ENCODE assay signal across 2 cellular contexts in the genomic region with DNA sequence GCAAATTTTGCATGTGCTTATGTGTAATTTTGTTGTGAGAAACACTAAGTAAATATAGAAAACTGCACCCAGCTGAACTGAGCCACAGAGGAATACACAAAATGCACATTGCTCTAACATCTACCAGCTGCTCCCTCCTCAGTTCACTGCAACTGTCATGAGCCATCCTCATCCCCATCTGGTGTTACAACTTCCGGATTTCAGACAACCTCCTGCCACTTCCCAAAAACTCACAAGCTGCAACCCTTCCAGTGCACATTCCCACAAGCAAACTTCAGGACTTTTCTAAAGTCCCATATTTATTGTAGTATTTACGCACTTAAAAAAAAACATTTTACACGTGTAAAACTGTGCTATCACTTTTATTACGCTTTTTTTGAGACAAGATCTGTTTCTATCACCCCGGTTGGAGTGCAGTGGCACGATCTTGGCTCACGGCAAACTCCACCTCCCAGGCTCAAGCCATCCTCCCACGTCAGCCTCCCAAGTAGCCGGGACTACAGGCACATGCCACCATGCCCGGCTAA.
A peak's percentile ranks its signal among the peaks of the same experiment; 100 is the strongest.
TF ChIP-seq lines count a peak whose summit lies in the region.

No MANE protein-coding gene starts in this region.

TF ChIP-seq in IMR-90, 13 proteins besides CTCF, POLR2A, EP300 and RAD21:
- TF ChIP-seq SMC3 (IDR thresholded peaks at IDR 0.05; ENCODE audit: low read depth, low read length) (no peak), MAZ (IDR thresholded peaks at IDR 0.05; ENCODE audit: borderline replicate concordance, low read depth, low read length) (no peak), NFE2L2 (IDR thresholded peaks at IDR 0.05; ENCODE audit: low read depth, low read length) (no peak), RCOR1 (IDR thresholded peaks at IDR 0.05; ENCODE audit: insufficient replicate concordance, low read length) (no peak), CHD1 (IDR thresholded peaks at IDR 0.05; ENCODE audit: low read depth, low read length) (no peak), BHLHE40 (IDR thresholded peaks at IDR 0.05; ENCODE audit: low read depth, low read length) (no peak), CEBPB (IDR thresholded peaks at IDR 0.05; ENCODE audit: low read depth, low read length) (no peak), FOS (IDR thresholded peaks at IDR 0.05; ENCODE audit: low read depth, low read length) (no peak), MAFK (IDR thresholded peaks at IDR 0.05; ENCODE audit: low read depth, low read length) (no peak), RFX5 (IDR thresholded peaks at IDR 0.05; ENCODE audit: low read depth, low read length) (no peak), MXI1 (IDR thresholded peaks at IDR 0.05; ENCODE audit: borderline replicate concordance, low read depth, low read length) (no peak)
- TF ChIP-seq, protein P1, sequence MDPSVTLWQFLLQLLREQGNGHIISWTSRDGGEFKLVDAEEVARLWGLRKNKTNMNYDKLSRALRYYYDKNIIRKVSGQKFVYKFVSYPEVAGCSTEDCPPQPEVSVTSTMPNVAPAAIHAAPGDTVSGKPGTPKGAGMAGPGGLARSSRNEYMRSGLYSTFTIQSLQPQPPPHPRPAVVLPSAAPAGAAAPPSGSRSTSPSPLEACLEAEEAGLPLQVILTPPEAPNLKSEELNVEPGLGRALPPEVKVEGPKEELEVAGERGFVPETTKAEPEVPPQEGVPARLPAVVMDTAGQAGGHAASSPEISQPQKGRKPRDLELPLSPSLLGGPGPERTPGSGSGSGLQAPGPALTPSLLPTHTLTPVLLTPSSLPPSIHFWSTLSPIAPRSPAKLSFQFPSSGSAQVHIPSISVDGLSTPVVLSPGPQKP (IDR thresholded peaks at IDR 0.05; ENCODE audit: borderline replicate concordance, low read depth, low read length), result no peak
- TF ChIP-seq, protein P2, sequence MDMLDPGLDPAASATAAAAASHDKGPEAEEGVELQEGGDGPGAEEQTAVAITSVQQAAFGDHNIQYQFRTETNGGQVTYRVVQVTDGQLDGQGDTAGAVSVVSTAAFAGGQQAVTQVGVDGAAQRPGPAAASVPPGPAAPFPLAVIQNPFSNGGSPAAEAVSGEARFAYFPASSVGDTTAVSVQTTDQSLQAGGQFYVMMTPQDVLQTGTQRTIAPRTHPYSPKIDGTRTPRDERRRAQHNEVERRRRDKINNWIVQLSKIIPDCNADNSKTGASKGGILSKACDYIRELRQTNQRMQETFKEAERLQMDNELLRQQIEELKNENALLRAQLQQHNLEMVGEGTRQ (IDR thresholded peaks at IDR 0.05; ENCODE audit: low read depth, low read length), result no peak

TF ChIP-seq in K562, 482 proteins besides CTCF, POLR2A, EP300 and RAD21:
- TF ChIP-seq, protein P3, sequence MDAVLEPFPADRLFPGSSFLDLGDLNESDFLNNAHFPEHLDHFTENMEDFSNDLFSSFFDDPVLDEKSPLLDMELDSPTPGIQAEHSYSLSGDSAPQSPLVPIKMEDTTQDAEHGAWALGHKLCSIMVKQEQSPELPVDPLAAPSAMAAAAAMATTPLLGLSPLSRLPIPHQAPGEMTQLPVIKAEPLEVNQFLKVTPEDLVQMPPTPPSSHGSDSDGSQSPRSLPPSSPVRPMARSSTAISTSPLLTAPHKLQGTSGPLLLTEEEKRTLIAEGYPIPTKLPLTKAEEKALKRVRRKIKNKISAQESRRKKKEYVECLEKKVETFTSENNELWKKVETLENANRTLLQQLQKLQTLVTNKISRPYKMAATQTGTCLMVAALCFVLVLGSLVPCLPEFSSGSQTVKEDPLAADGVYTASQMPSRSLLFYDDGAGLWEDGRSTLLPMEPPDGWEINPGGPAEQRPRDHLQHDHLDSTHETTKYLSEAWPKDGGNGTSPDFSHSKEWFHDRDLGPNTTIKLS (IDR thresholded peaks at IDR 0.05; ENCODE audit: borderline replicate concordance, low read depth), result no peak
- TF ChIP-seq HNRNPK (IDR thresholded peaks at IDR 0.05; ENCODE audit: low read depth, low read length, poor library complexity, severe bottlenecking) (no peak), KAT8 (IDR thresholded peaks at IDR 0.05; ENCODE audit: low read depth) (no peak), HSF4 (CRISPR knock-in tag; IDR thresholded peaks at IDR 0.05; ENCODE audit: borderline replicate concordance) (no peak), HNRNPL (IDR thresholded peaks at IDR 0.05; ENCODE audit: low read depth, low read length) (no peak), HEY1 (CRISPR knock-in tag; IDR thresholded peaks at IDR 0.05; ENCODE audit: borderline replicate concordance) (no peak), SMAD4 (CRISPR knock-in tag; conservative IDR thresholded peaks at IDR 0.05) (no peak)
- TF ChIP-seq, protein P4, sequence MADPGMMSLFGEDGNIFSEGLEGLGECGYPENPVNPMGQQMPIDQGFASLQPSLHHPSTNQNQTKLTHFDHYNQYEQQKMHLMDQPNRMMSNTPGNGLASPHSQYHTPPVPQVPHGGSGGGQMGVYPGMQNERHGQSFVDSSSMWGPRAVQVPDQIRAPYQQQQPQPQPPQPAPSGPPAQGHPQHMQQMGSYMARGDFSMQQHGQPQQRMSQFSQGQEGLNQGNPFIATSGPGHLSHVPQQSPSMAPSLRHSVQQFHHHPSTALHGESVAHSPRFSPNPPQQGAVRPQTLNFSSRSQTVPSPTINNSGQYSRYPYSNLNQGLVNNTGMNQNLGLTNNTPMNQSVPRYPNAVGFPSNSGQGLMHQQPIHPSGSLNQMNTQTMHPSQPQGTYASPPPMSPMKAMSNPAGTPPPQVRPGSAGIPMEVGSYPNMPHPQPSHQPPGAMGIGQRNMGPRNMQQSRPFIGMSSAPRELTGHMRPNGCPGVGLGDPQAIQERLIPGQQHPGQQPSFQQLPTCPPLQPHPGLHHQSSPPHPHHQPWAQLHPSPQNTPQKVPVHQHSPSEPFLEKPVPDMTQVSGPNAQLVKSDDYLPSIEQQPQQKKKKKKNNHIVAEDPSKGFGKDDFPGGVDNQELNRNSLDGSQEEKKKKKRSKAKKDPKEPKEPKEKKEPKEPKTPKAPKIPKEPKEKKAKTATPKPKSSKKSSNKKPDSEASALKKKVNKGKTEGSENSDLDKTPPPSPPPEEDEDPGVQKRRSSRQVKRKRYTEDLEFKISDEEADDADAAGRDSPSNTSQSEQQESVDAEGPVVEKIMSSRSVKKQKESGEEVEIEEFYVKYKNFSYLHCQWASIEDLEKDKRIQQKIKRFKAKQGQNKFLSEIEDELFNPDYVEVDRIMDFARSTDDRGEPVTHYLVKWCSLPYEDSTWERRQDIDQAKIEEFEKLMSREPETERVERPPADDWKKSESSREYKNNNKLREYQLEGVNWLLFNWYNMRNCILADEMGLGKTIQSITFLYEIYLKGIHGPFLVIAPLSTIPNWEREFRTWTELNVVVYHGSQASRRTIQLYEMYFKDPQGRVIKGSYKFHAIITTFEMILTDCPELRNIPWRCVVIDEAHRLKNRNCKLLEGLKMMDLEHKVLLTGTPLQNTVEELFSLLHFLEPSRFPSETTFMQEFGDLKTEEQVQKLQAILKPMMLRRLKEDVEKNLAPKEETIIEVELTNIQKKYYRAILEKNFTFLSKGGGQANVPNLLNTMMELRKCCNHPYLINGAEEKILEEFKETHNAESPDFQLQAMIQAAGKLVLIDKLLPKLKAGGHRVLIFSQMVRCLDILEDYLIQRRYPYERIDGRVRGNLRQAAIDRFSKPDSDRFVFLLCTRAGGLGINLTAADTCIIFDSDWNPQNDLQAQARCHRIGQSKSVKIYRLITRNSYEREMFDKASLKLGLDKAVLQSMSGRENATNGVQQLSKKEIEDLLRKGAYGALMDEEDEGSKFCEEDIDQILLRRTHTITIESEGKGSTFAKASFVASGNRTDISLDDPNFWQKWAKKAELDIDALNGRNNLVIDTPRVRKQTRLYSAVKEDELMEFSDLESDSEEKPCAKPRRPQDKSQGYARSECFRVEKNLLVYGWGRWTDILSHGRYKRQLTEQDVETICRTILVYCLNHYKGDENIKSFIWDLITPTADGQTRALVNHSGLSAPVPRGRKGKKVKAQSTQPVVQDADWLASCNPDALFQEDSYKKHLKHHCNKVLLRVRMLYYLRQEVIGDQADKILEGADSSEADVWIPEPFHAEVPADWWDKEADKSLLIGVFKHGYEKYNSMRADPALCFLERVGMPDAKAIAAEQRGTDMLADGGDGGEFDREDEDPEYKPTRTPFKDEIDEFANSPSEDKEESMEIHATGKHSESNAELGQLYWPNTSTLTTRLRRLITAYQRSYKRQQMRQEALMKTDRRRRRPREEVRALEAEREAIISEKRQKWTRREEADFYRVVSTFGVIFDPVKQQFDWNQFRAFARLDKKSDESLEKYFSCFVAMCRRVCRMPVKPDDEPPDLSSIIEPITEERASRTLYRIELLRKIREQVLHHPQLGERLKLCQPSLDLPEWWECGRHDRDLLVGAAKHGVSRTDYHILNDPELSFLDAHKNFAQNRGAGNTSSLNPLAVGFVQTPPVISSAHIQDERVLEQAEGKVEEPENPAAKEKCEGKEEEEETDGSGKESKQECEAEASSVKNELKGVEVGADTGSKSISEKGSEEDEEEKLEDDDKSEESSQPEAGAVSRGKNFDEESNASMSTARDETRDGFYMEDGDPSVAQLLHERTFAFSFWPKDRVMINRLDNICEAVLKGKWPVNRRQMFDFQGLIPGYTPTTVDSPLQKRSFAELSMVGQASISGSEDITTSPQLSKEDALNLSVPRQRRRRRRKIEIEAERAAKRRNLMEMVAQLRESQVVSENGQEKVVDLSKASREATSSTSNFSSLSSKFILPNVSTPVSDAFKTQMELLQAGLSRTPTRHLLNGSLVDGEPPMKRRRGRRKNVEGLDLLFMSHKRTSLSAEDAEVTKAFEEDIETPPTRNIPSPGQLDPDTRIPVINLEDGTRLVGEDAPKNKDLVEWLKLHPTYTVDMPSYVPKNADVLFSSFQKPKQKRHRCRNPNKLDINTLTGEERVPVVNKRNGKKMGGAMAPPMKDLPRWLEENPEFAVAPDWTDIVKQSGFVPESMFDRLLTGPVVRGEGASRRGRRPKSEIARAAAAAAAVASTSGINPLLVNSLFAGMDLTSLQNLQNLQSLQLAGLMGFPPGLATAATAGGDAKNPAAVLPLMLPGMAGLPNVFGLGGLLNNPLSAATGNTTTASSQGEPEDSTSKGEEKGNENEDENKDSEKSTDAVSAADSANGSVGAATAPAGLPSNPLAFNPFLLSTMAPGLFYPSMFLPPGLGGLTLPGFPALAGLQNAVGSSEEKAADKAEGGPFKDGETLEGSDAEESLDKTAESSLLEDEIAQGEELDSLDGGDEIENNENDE (IDR thresholded peaks at IDR 0.05; ENCODE audit: low read depth, low read length), result peak; percentile 31
